ENCODE assay signal across 19 cellular contexts in genomic region chr4:43550981-43551627, GRCh38.
DNase-seq lines count a peak whose midpoint lies in the region; ATAC-seq and TF ChIP-seq lines count a peak whose summit lies in the region.
"Had no signal": no experiment of that assay in that cellular context is flagged by ENCODE, and none has a peak within 500 bp of the region (broad histone marks: within the 10 kb centered on the region; RNA-seq: fewer than 3 reads in every experiment).

No MANE protein-coding gene starts in this region.

- no peak overlapping the region for H2BK5ac ChIP-seq in mesenchymal stem cell (ENCODE audit: low read depth, low read length, poor library complexity, severe bottlenecking)

- H3K27ac ChIP-seq in mesenchymal stem cell (ENCODE audit: low read length, poor library complexity, severe bottlenecking) (no peak overlapping the region), upper lobe of right lung (no peak overlapping the region)
- H3K27ac ChIP-seq: 22Rv1, BLaER1, C4-2B had no signal

- peaks cover 18% of the 10 kb centered on the region for H3K9me3 Mint-ChIP-seq in stimulated activated effector memory CD8-positive, alpha-beta T cell treated with anti-CD3 and anti-CD28 coated beads, Interleukin-12 subunit alpha, Interleukin-12 subunit beta, amount 100 ng/mL, for 72 hours

- H4K8ac ChIP-seq in mesenchymal stem cell (ENCODE audit: low read length): peak overlapping the region; percentile 9

- no peak overlapping the region for H3K4ac ChIP-seq in mesenchymal stem cell (ENCODE audit: low read depth in 1 of 2, low read length in 2 of 2)

- H2AK5ac ChIP-seq in mesenchymal stem cell (ENCODE audit: low read length, severe bottlenecking): no peak overlapping the region

- no peak overlapping the region for H3K18ac ChIP-seq in mesenchymal stem cell (ENCODE audit: low read depth in 1 of 2, low read length in 2 of 2)

- H3K9me3 ChIP-seq in mesenchymal stem cell (ENCODE audit: control insufficient read depth, low read length) (peaks cover 11% of the 10 kb centered on the region), upper lobe of right lung (no peaks in the 10 kb centered on the region)
- H3K9me3 ChIP-seq: Caco-2 had no signal

- no peaks in the 10 kb centered on the region for H3K79me1 ChIP-seq in mesenchymal stem cell (replicated peaks; ENCODE audit: low read length, poor library complexity, severe bottlenecking)

- H3K4me2 ChIP-seq in mesenchymal stem cell (ENCODE audit: low read length, poor library complexity, severe bottlenecking): no peak overlapping the region
- H3K4me2 ChIP-seq: BLaER1, GM23338 had no signal

- H2AFZ ChIP-seq in mesenchymal stem cell (ENCODE audit: low read depth, low read length): no peak overlapping the region
- H2AFZ ChIP-seq: GM23338 had no signal

- H3K36me3 Mint-ChIP-seq in stimulated activated effector memory CD8-positive, alpha-beta T cell treated with anti-CD3 and anti-CD28 coated beads, Interleukin-12 subunit alpha, Interleukin-12 subunit beta, amount 100 ng/mL, for 72 hours: no peaks in the 10 kb centered on the region
- H3K36me3 Mint-ChIP-seq: CD4-positive, CD25-positive, alpha-beta regulatory T cell; CD8-positive, alpha-beta T cell had no signal

- no peaks in the 10 kb centered on the region for H3K4me1 Mint-ChIP-seq in stimulated activated effector memory CD8-positive, alpha-beta T cell treated with anti-CD3 and anti-CD28 coated beads, Interleukin-12 subunit alpha, Interleukin-12 subunit beta, amount 100 ng/mL, for 72 hours
- H3K4me1 Mint-ChIP-seq: CD4-positive, CD25-positive, alpha-beta regulatory T cell; GM23338; H9 had no signal

- intact Hi-C loops in upper lobe of right lung (cut with DNase I): no loop called here

- H2BK120ac ChIP-seq in mesenchymal stem cell (ENCODE audit: low read depth, low read length): no peak overlapping the region

- no peak overlapping the region for H3K14ac ChIP-seq in mesenchymal stem cell (ENCODE audit: low read length in 2 of 2)

- H3K4me3 Mint-ChIP-seq in stimulated activated effector memory CD8-positive, alpha-beta T cell treated with anti-CD3 and anti-CD28 coated beads, Interleukin-12 subunit alpha, Interleukin-12 subunit beta, amount 100 ng/mL, for 72 hours: no peak overlapping the region
- H3K4me3 Mint-ChIP-seq: B cell; CD4-positive, CD25-positive, alpha-beta regulatory T cell; CD8-positive, alpha-beta T cell; GM23338; H9 had no signal

- 79% methylated on average over 20 of the region's 24 CpGs for whole genome bisulfite sequencing in mesenchymal stem cell

- no peak overlapping the region for H2BK15ac ChIP-seq in mesenchymal stem cell (ENCODE audit: low read depth, poor library complexity, severe bottlenecking)

- no peak overlapping the region for H3K27ac Mint-ChIP-seq in stimulated activated effector memory CD8-positive, alpha-beta T cell treated with anti-CD3 and anti-CD28 coated beads, Interleukin-12 subunit alpha, Interleukin-12 subunit beta, amount 100 ng/mL, for 72 hours
- H3K27ac Mint-ChIP-seq: B cell; CD8-positive, alpha-beta T cell; GM23338; H9 had no signal

- no peaks in the 10 kb centered on the region for H3K4me1 ChIP-seq in mesenchymal stem cell (ENCODE audit: control insufficient read depth, insufficient read depth, low read depth, low read length)
- no peaks in the 10 kb centered on the region for H3K4me1 ChIP-seq in upper lobe of right lung
- H3K4me1 ChIP-seq: BLaER1, Caco-2 had no signal

- H3K27me3 ChIP-seq in mesenchymal stem cell (ENCODE audit: control insufficient read depth in 1 of 2, insufficient read depth in 1 of 2, low read length in 2 of 2): no peaks in the 10 kb centered on the region
- no peaks in the 10 kb centered on the region for H3K27me3 ChIP-seq in upper lobe of right lung
- H3K27me3 ChIP-seq: BLaER1 had no signal

- ATAC-seq in upper lobe of right lung: peak; percentile 33
- ATAC-seq in stimulated activated effector memory CD8-positive, alpha-beta T cell treated with anti-CD3 and anti-CD28 coated beads, Interleukin-12 subunit alpha, Interleukin-12 subunit beta, amount 100 ng/mL, for 72 hours: no peak
- ATAC-seq: CD8-positive, alpha-beta T cell; GM23338; HCT116 had no signal

- no peaks in the 10 kb centered on the region for H3K36me3 ChIP-seq in mesenchymal stem cell (ENCODE audit: control insufficient read depth in 1 of 2, insufficient read depth in 2 of 2, low read depth in 1 of 2, low read length in 2 of 2)
- no peaks in the 10 kb centered on the region for H3K36me3 ChIP-seq in upper lobe of right lung
- H3K36me3 ChIP-seq: BLaER1 had no signal

- no peak overlapping the region for H4K91ac ChIP-seq in mesenchymal stem cell (ENCODE audit: low read length)

- H3K4me3 ChIP-seq in mesenchymal stem cell (ENCODE audit: insufficient read depth in 1 of 2, low read depth in 1 of 2, low read length in 2 of 2): no peak overlapping the region
- no peak overlapping the region for H3K4me3 ChIP-seq in upper lobe of right lung
- H3K4me3 ChIP-seq: BLaER1, GM23338 had no signal

- peak; percentile 9 for DNase-seq in activated gamma-delta T cell (lab: John Stamatoyannopoulos, UW)
- DNase-seq in activated gamma-delta T cell treated with Interleukin-2 at 50 U/mL for 16 hours: no peak
- no peak for DNase-seq in mesenchymal stem cell
- no peak for DNase-seq in upper lobe of right lung
- no peak for DNase-seq in hippocampal formation (lab: John Stamatoyannopoulos, UW)
- no peak for DNase-seq in kidney glomerular epithelial cell (lab: John Stamatoyannopoulos, UW)
- no peak for DNase-seq in stimulated activated effector memory CD8-positive, alpha-beta T cell treated with anti-CD3 and anti-CD28 coated beads, Interleukin-12 subunit alpha, Interleukin-12 subunit beta, amount 100 ng/mL, for 72 hours (ENCODE audit: low spot score in 2 of 2)
- DNase-seq: Caco-2; CD4-positive, CD25-positive, alpha-beta regulatory T cell; CD8-positive, alpha-beta T cell; DMS153; DND-41; H9 had no signal

- no peak for TF ChIP-seq CTCF in upper lobe of right lung (IDR thresholded peaks at IDR 0.05)

- no peak overlapping the region for H3K9ac ChIP-seq in mesenchymal stem cell (ENCODE audit: low read length)
- H3K9ac ChIP-seq: BLaER1 had no signal

- H2BK12ac ChIP-seq in mesenchymal stem cell (ENCODE audit: low read length in 2 of 2): no peak overlapping the region

- no peak overlapping the region for H3K23ac ChIP-seq in mesenchymal stem cell (ENCODE audit: low read length in 2 of 2)
